20 cellular contexts compared by ENCODE assay signal in genomic region chr9:107848598-107848997, GRCh38.
DNase-seq lines count a peak whose midpoint lies in the region; ATAC-seq, FAIRE-seq and TF ChIP-seq lines count a peak whose summit lies in the region.
"Had no signal": no experiment of that assay in that cellular context is flagged by ENCODE, and none has a peak within 500 bp of the region (broad histone marks: within the 10 kb centered on the region; RNA-seq: fewer than 3 reads in every experiment).

No MANE protein-coding gene starts in this region.

- intact Hi-C loops in left colon (cut with DNase I, micrococcal nuclease) = no loop called here

- WGBS in H1 (ENCODE audit: extremely low coverage in 1 of 2, insufficient coverage in 1 of 2, insufficient read length in 1 of 2, insufficient replicate concordance in 2 of 2, low coverage in 1 of 2, low lambda C conversion rate in 2 of 2, missing lambda C conversion rate in 1 of 2), 2 experiments = 86% methylated on average over 3 of the region's 3 CpGs; no CpG with 5 or more reads in 1 of the 2 experiments

- H3K4ac ChIP-seq in H1 (replicated peaks; ENCODE audit: insufficient read length, low read depth, low read length) = no peak overlapping the region

- no peak overlapping the region for H2BK15ac ChIP-seq in H1 (ENCODE audit: low read length)

- H4K91ac ChIP-seq in H1 (replicated peaks; ENCODE audit: insufficient read length, low read length) = no peak overlapping the region

- no peaks in the 10 kb centered on the region for H3K79me1 ChIP-seq in H1 (ENCODE audit: low read depth, low read length)

- peak overlapping the region; percentile 82; the same call in 1 of the 2 replicates for H2BK20ac ChIP-seq in H1 (ENCODE audit: low read length)

- H3K4me1 ChIP-seq in H1 (replicated peaks in 1 of 4; ENCODE audit: control insufficient read depth in 3 of 4, insufficient read depth in 4 of 4, low read length in 3 of 4) (0 out of 7 replicates have a peak, but pooled peaks cover 0 to 2% (median 0%) of the 10 kb centered on the region in 4 experiments), osteoblast (ENCODE audit: insufficient read depth, low read length) (peaks cover 9% of the 10 kb centered on the region)
- H3K4me1 ChIP-seq: pancreas had no signal

- peak; percentile 27 for DNase-seq in AG09309 (ENCODE audit: low read depth)
- peak; percentile 89 for DNase-seq in MV-4-11 (lab: John Stamatoyannopoulos, UW)
- DNase-seq in H1 (ENCODE audit: low read depth in 1 of 2, low spot score in 2 of 2) = no peak
- DNase-seq in osteoblast (ENCODE audit: insufficient read length, low spot score, missing footprints) = no peak
- DNase-seq in NCI-H1417 treated with DMSO at 0.1 percent for 48 hours (lab: John Stamatoyannopoulos, UW) = no peak
- DNase-seq in WERI-Rb-1 = no peak
- no peak for DNase-seq in left colon
- DNase-seq: ACHN; activated CD4-positive, alpha-beta T cell treated with anti-CD3 and anti-CD28 coated beads for 4 hours; cortex of kidney; NCI-H1436 treated with DMSO at 0.1 percent for 48 hours; NCI-H2227 treated with DMSO at 0.1 percent for 48 hours; NK-92 treated with Interleukin-12 subunit alpha and Interleukin-12 subunit beta, amount 100 ng/mL, for 24 hours; pancreas; SHP77 treated with DMSO at 0.1 percent for 48 hours; small intestine; stimulated activated CD4-positive, alpha-beta T cell treated with anti-CD3 and anti-CD28 coated beads, Interleukin-4, amount 100 ng/mL, for 4 hours; upper lobe of right lung had no signal

- H3K9me3 ChIP-seq in H1 (ENCODE audit: insufficient read depth in 2 of 2, low read depth in 1 of 2, low read length in 1 of 2) = no peaks in the 10 kb centered on the region
- no peaks in the 10 kb centered on the region for H3K9me3 ChIP-seq in osteoblast (ENCODE audit: low read depth, low read length)
- no peaks in the 10 kb centered on the region for H3K9me3 ChIP-seq in WERI-Rb-1 (ENCODE audit: severe bottlenecking)
- H3K9me3 ChIP-seq: pancreas, upper lobe of right lung had no signal

- no peak for TF ChIP-seq POLR2A in H1 (IDR thresholded peaks at IDR 0.05; ENCODE audit: control extremely low read depth in 1 of 2, low read depth in 2 of 2, low read length in 2 of 2)

- no peak for ATAC-seq in HG02610 (IDR thresholded peaks at IDR 0.05; ENCODE audit: unreplicated experiment)
- no peak for ATAC-seq in left colon
- ATAC-seq: pancreas had no signal

- H3K4me2 ChIP-seq in H1 (ENCODE audit: insufficient read depth in 1 of 2, low read depth in 2 of 2, low read length in 2 of 2) (no peak overlapping the region), osteoblast (ENCODE audit: insufficient read depth, low read length) (peak overlapping the region; percentile 41)
- H3K4me2 ChIP-seq: KMS-11 had no signal

- FAIRE-seq in H1 (lab: Jason Lieb, UNC) = no peak
- FAIRE-seq: pancreas, small intestine had no signal

- no peak overlapping the region for H4K8ac ChIP-seq in H1 (ENCODE audit: extremely low read depth, insufficient read depth, low read length)

- no peak overlapping the region for H2BK12ac ChIP-seq in H1 (ENCODE audit: low read depth, low read length)

- H3K14ac ChIP-seq in H1 (ENCODE audit: insufficient read length) = no peak overlapping the region

- H3K27me3 ChIP-seq in H1 (replicated peaks in 1 of 4; ENCODE audit: control insufficient read depth in 3 of 4, extremely low read depth in 1 of 4, insufficient read depth in 3 of 4, low read length in 3 of 4) (no peaks in the 10 kb centered on the region), osteoblast (ENCODE audit: insufficient read depth, low read length) (no peaks in the 10 kb centered on the region), WERI-Rb-1 (ENCODE audit: insufficient read depth, low read depth, severe bottlenecking) (peaks cover 75% of the 10 kb centered on the region)
- H3K27me3 ChIP-seq: pancreas, upper lobe of right lung had no signal

- no peaks in the 10 kb centered on the region for H3K79me2 ChIP-seq in H1 (ENCODE audit: control insufficient read depth in 1 of 2, insufficient read depth in 2 of 2, low read length in 2 of 2)
- H3K79me2 ChIP-seq in osteoblast (ENCODE audit: insufficient read depth, low read length) = no peaks in the 10 kb centered on the region

- no peak overlapping the region for H3K18ac ChIP-seq in H1 (ENCODE audit: extremely low read depth, low read length)

- no peaks in the 10 kb centered on the region for H3K23me2 ChIP-seq in H1 (ENCODE audit: low read depth, low read length)

- TF ChIP-seq RAD21 in H1 (IDR thresholded peaks at IDR 0.05 in 1 of 2, conservative IDR thresholded peaks at IDR 0.05 in 1 of 2; ENCODE audit: low read depth in 2 of 2, low read length in 2 of 2) = no peak

- no peak overlapping the region for H4K5ac ChIP-seq in H1 (ENCODE audit: insufficient read length, low read depth, low read length)

- H2AFZ ChIP-seq in H1 (ENCODE audit: low read length) (no peak overlapping the region), osteoblast (ENCODE audit: low read length) (no peak overlapping the region)

- TF ChIP-seq CTCF in AG09309 (IDR thresholded peaks at IDR 0.05; ENCODE audit: control insufficient read depth, insufficient read depth, low read depth, low read length, missing control alignments) (no peak), H1 (IDR thresholded peaks at IDR 0.05; ENCODE audit: control extremely low read depth in 1 of 3, insufficient read depth in 1 of 3, low read depth in 1 of 3, low read length in 3 of 3) (no peak), osteoblast (IDR thresholded peaks at IDR 0.05; ENCODE audit: extremely low read depth, low read depth, low read length) (no peak), WERI-Rb-1 (IDR thresholded peaks at IDR 0.05; ENCODE audit: low read depth, low read length) (no peak)

- H3K23ac ChIP-seq in H1 (ENCODE audit: insufficient read length) = no peak overlapping the region

- no peak overlapping the region for H2AK5ac ChIP-seq in H1 (ENCODE audit: low read depth, low read length)

- H2BK120ac ChIP-seq in H1 (replicated peaks; ENCODE audit: low read depth, low read length) = no peak overlapping the region

- POLR2A ChIA-PET in H1 (lab: Charles Lee; ENCODE audit: partially characterized antibody) = no interaction called here

- H3K4me3 ChIP-seq in AG09309 (ENCODE audit: control insufficient read depth, low read depth, low read length) = no peak overlapping the region
- no peak overlapping the region for H3K4me3 ChIP-seq in H1 (ENCODE audit: extremely low read depth in 1 of 4, insufficient read depth in 2 of 4, low read depth in 3 of 4, low read length in 4 of 4)
- no peak overlapping the region for H3K4me3 ChIP-seq in osteoblast (ENCODE audit: insufficient read depth, low read length)
- H3K4me3 ChIP-seq in WERI-Rb-1 (ENCODE audit: low read depth, low read length) = no peak overlapping the region
- H3K4me3 ChIP-seq: pancreas, upper lobe of right lung had no signal

- H2BK5ac ChIP-seq in H1 (ENCODE audit: low read depth, low read length) = no peak overlapping the region

- no peaks in the 10 kb centered on the region for H3K36me3 ChIP-seq in H1 (ENCODE audit: control insufficient read depth in 2 of 4, insufficient read depth in 4 of 4, low read length in 3 of 4)
- H3K36me3 ChIP-seq in osteoblast (ENCODE audit: insufficient read depth, low read length) = no peaks in the 10 kb centered on the region
- no peaks in the 10 kb centered on the region for H3K36me3 ChIP-seq in WERI-Rb-1
- H3K36me3 ChIP-seq: pancreas, upper lobe of right lung had no signal

- H3K27ac ChIP-seq in H1 (ENCODE audit: low read depth, low read length) = no peak overlapping the region
- H3K27ac ChIP-seq in osteoblast (ENCODE audit: low read depth, low read length) = no peak overlapping the region
- no peak overlapping the region for H3K27ac ChIP-seq in WERI-Rb-1
- H3K27ac ChIP-seq: KMS-11, pancreas, upper lobe of right lung had no signal

- no peak for TF ChIP-seq EP300 in H1 (IDR thresholded peaks at IDR 0.05; ENCODE audit: borderline replicate concordance in 1 of 2, low read depth in 2 of 2, low read length in 2 of 2)

- H3K56ac ChIP-seq in H1 (replicated peaks; ENCODE audit: insufficient read length, low read depth, low read length) = no peak overlapping the region

- no peaks in the 10 kb centered on the region for H4K20me1 ChIP-seq in H1 (replicated peaks in 1 of 2; ENCODE audit: control insufficient read depth in 1 of 2, insufficient read depth in 2 of 2, low read length in 2 of 2)
- H4K20me1 ChIP-seq in osteoblast (ENCODE audit: insufficient read depth, low read length) = no peaks in the 10 kb centered on the region

- CTCF ChIA-PET in H1 (lab: Charles Lee; ENCODE audit: partially characterized antibody) = interaction anchor here (0.6 kb wide), 1 partner anchor 968 kb away, joined by 3 read pairs; no protein-coding TSS in a partner anchor

- no peak overlapping the region for H3K9ac ChIP-seq in H1 (replicated peaks in 1 of 4; ENCODE audit: extremely low read depth in 1 of 4, low read depth in 3 of 4, low read length in 3 of 4)
- H3K9ac ChIP-seq: KMS-11 had no signal

TF ChIP-seq in H1, 55 proteins besides CTCF, POLR2A, EP300 and RAD21 (continues in another document):
- TF ChIP-seq MAFK (IDR thresholded peaks at IDR 0.05; ENCODE audit: low read depth, low read length) (no peak), MAX (IDR thresholded peaks at IDR 0.05) (no peak), ATF2 (IDR thresholded peaks at IDR 0.05; ENCODE audit: low read length) (no peak), SRF (IDR thresholded peaks at IDR 0.05; ENCODE audit: low read depth, low read length) (no peak), SIRT6 (IDR thresholded peaks at IDR 0.05; ENCODE audit: low read length) (no peak), CHD2 (IDR thresholded peaks at IDR 0.05; ENCODE audit: low read length) (no peak), CTBP2 (IDR thresholded peaks at IDR 0.05; ENCODE audit: borderline replicate concordance, insufficient read depth, insufficient read length, low read length) (no peak), KDM5A (IDR thresholded peaks at IDR 0.05; ENCODE audit: low read length) (no peak)

Comparison
In these comparisons a context has a peak if more than half of its experiments do, and no peak if none do; other contexts are left out.
1. DNase-seq: peak in AG09309 (single experiment) and MV-4-11 (single experiment); none in H1 (0 of 2), osteoblast (single experiment), NCI-H1417 treated with DMSO at 0.1 percent for 48 hours (single experiment), WERI-Rb-1 (single experiment) and left colon (0 of 2).